In the genomic region with DNA sequence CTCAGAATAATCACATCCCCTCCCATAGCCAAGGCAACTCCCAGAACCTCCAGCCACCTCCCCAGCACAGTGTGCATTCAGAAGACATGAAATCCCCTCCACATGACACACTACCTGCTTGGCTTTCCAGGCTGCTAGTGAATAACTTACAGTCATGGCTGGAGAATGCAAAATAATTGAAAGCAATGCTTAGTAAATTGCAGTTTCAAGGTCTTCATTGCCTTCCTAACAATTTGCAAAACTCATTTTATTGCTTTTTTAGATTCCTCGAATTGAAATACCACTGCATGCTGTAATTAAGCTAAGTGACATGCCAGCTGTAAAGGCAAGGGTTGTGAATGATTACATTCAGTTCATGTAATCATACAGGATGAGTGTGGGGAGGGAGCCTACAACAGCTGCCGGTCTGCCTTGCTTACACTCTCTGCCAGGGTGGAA, we compare ENCODE assay signal across 24 cellular contexts. TPM values are rescaled to one million over a fixed set of nuclear protein-coding genes. Genes with fewer than 3 reads are reported as not detected.
DNase-seq lines count a peak whose midpoint lies in the region; ATAC-seq, FAIRE-seq and TF ChIP-seq lines count a peak whose summit lies in the region.
"Had no signal": no experiment of that assay in that cellular context is flagged by ENCODE, and none has a peak within 500 bp of the region (broad histone marks: within the 10 kb centered on the region; RNA-seq: fewer than 3 reads in every experiment).

No MANE protein-coding gene starts in this region.

- no peak overlapping the region for H3K27ac ChIP-seq in astrocyte (ENCODE audit: low read depth, low read length)
- peak overlapping the region; percentile 22 to 62 (median 51) for H3K27ac ChIP-seq in transverse colon
- H3K27ac ChIP-seq in HepG2 (ENCODE audit: extremely low read length, insufficient read depth, low read length) = no peak overlapping the region
- H3K27ac ChIP-seq: body of pancreas, esophagus muscularis mucosa, upper lobe of right lung had no signal

- H4K20me1 ChIP-seq in astrocyte (ENCODE audit: insufficient read depth, low read length) = no peaks in the 10 kb centered on the region
- H4K20me1 ChIP-seq in HepG2 (ENCODE audit: insufficient read depth, low read length) = no peaks in the 10 kb centered on the region

- H3K27ac Mint-ChIP-seq in astrocyte (ENCODE audit: unreplicated experiment) = no peak overlapping the region
- H3K27ac Mint-ChIP-seq: activated naive CD4-positive, alpha-beta T cell treated with anti-CD3 and anti-CD28 coated beads, Interleukin-2, amount 10 ng/mL, durations not matched to agents 7 days and 5 days; dendritic cell treated with granulocyte-macrophage colony-stimulating factor and Interleukin-4, amounts not matched to agents 40 ng/mL and 50 ng/mL, for 4 days; memory B cell; T-helper 2 cell treated with Interferon-gamma antibody and Interleukin-4, amounts not matched to agents 5 μg/mL and 100 μg/mL, for 36 hours had no signal

- peaks cover 5% of the 10 kb centered on the region for H3K36me3 Mint-ChIP-seq in astrocyte (ENCODE audit: low read depth, unreplicated experiment)
- H3K36me3 Mint-ChIP-seq: activated naive CD4-positive, alpha-beta T cell treated with anti-CD3 and anti-CD28 coated beads, Interleukin-2, amount 10 ng/mL, durations not matched to agents 7 days and 5 days had no signal

- H3K9me3 Mint-ChIP-seq in astrocyte (ENCODE audit: unreplicated experiment) = peaks cover 13% of the 10 kb centered on the region
- H3K9me3 Mint-ChIP-seq: activated naive CD4-positive, alpha-beta T cell treated with anti-CD3 and anti-CD28 coated beads, Interleukin-2, amount 10 ng/mL, durations not matched to agents 7 days and 5 days; dendritic cell treated with granulocyte-macrophage colony-stimulating factor and Interleukin-4, amounts not matched to agents 40 ng/mL and 50 ng/mL, for 4 days; memory B cell; T-helper 2 cell treated with Interferon-gamma antibody and Interleukin-4, amounts not matched to agents 5 μg/mL and 100 μg/mL, for 36 hours had no signal

- no peak for TF ChIP-seq CTCF in astrocyte (IDR thresholded peaks at IDR 0.05; ENCODE audit: insufficient read depth, low read depth, low read length)
- TF ChIP-seq CTCF in transverse colon (IDR thresholded peaks at IDR 0.05) = no peak
- no peak for TF ChIP-seq CTCF in HepG2 (CRISPR knock-in tag; IDR thresholded peaks at IDR 0.05)

- POLR2A ChIA-PET in HepG2 (lab: Yijun Ruan, JAX) = no interaction called here

- no peak for ATAC-seq in HepG2
- ATAC-seq: body of pancreas; stimulated activated naive CD8-positive, alpha-beta T cell treated with anti-CD3 and anti-CD28 coated beads, Interleukin-15, Interleukin-2, amounts not matched to agents 100 U/mL and 50 U/mL, for 24 hours had no signal

- H3K79me2 ChIP-seq in astrocyte (ENCODE audit: insufficient read depth, low read length) = no peaks in the 10 kb centered on the region
- H3K79me2 ChIP-seq in HepG2 (ENCODE audit: insufficient read depth, low read length) = no peaks in the 10 kb centered on the region

- TF ChIP-seq EP300 in transverse colon (IDR thresholded peaks at IDR 0.05; ENCODE audit: low read depth) (no peak), HepG2 (IDR thresholded peaks at IDR 0.05; ENCODE audit: low read depth in 2 of 2, low read length in 2 of 2) (no peak), HepG2 (CRISPR knock-in tag; IDR thresholded peaks at IDR 0.05; ENCODE audit: borderline replicate concordance) (no peak)

- H3K27me3 Mint-ChIP-seq in astrocyte (ENCODE audit: low read depth, unreplicated experiment) = peaks cover 87% of the 10 kb centered on the region

- H3K4me2 ChIP-seq in astrocyte (ENCODE audit: low read length) (no peak overlapping the region), HepG2 (ENCODE audit: low read depth, low read length) (no peak overlapping the region)

- intact Hi-C loops in transverse colon (cut with DNase I; ENCODE audit: low total_unique reads) = no loop called here
- intact Hi-C loops in HepG2 (cut with micrococcal nuclease; ENCODE audit: unreplicated experiment) = no loop called here

- peaks cover 4% of the 10 kb centered on the region for H3K4me1 ChIP-seq in astrocyte (ENCODE audit: insufficient read depth, low read length)
- H3K4me1 ChIP-seq in transverse colon = peaks cover 0 to 66% (median 31%) of the 10 kb centered on the region in 4 donors
- no peaks in the 10 kb centered on the region for H3K4me1 ChIP-seq in HepG2 (ENCODE audit: insufficient read depth, low read length)

- no TSS peak for BruUV-seq in HepG2 (replicated peaks; lab: Mats Ljungman, UMichigan)

- in situ Hi-C loops in transverse colon (cut with MboI; ENCODE audit: low pct_ligation_motif_present in 1 of 4, low pct_unique_long_range_greater_than_20kb in 1 of 4, low sequenced_read_pairs in 3 of 4) (no loop called here), HepG2 (cut with HindIII; ENCODE audit: extremely low pct_ligation_motif_present, low pct_unique_long_range_greater_than_20kb) (no loop called here)

- peak; percentile 14 for DNase-seq in NCI-H2196 treated with DMSO at 0.1 percent for 48 hours (lab: John Stamatoyannopoulos, UW; ENCODE audit: unreplicated experiment)
- DNase-seq in NCI-H2196 (lab: John Stamatoyannopoulos, UW; ENCODE audit: unreplicated experiment) = no peak
- no peak for DNase-seq in HTR-8/SVneo (ENCODE audit: insufficient read length, low spot score)
- DNase-seq in astrocyte (ENCODE audit: low read depth) = no peak
- no peak for DNase-seq in transverse colon
- no peak for DNase-seq in HepG2 (ENCODE audit: low spot score)
- DNase-seq in HT-29 (ENCODE audit: low spot score) = no peak
- no peak for DNase-seq in activated CD4-positive, alpha-beta T cell treated with anti-CD3 and anti-CD28 coated beads for 1 hour
- DNase-seq: activated CD4-positive, alpha-beta T cell treated with anti-CD3 and anti-CD28 coated beads for 4 hours; activated naive CD4-positive, alpha-beta T cell treated with anti-CD3 and anti-CD28 coated beads, Interleukin-2, amount 10 ng/mL, durations not matched to agents 7 days and 5 days; head of caudate nucleus; NCI-H2171 treated with DMSO at 0.1 percent for 48 hours; SHP77 treated with DMSO at 0.1 percent for 48 hours; stimulated activated CD4-positive, alpha-beta T cell treated with anti-CD3 and anti-CD28 coated beads, Interleukin-15, amount 100 ng/mL, for 24 hours; stimulated activated naive CD8-positive, alpha-beta T cell treated with anti-CD3 and anti-CD28 coated beads, Interleukin-15, Interleukin-2, amounts not matched to agents 100 U/mL and 50 U/mL, for 24 hours; upper lobe of right lung had no signal

- H2AFZ ChIP-seq in astrocyte (ENCODE audit: low read depth, low read length) (no peak overlapping the region), HepG2 (ENCODE audit: low read length) (no peak overlapping the region)

- H3K36me3 ChIP-seq in astrocyte (ENCODE audit: insufficient read depth, low read length) (no peaks in the 10 kb centered on the region), transverse colon (no peaks in the 10 kb centered on the region), HepG2 (replicated peaks in 1 of 2; ENCODE audit: control insufficient read depth in 1 of 2, insufficient read depth in 2 of 2, low read length in 2 of 2) (no peaks in the 10 kb centered on the region)
- H3K36me3 ChIP-seq: esophagus muscularis mucosa, HAP-1, upper lobe of right lung had no signal

- H3K4me1 Mint-ChIP-seq in astrocyte (ENCODE audit: low read depth, unreplicated experiment) = peaks cover 3% of the 10 kb centered on the region
- H3K4me1 Mint-ChIP-seq: activated naive CD4-positive, alpha-beta T cell treated with anti-CD3 and anti-CD28 coated beads, Interleukin-2, amount 10 ng/mL, durations not matched to agents 7 days and 5 days had no signal

- WGBS in transverse colon (ENCODE audit: low coverage in 1 of 2), 2 donors = 0 to 25% methylated on average over 1 to 2 of the region's 2 CpGs
- 0% methylated on average over 2 of the region's 2 CpGs for WGBS in HepG2 (ENCODE audit: low lambda C conversion rate)

- peaks cover 6% of the 10 kb centered on the region for H3K9me3 ChIP-seq in astrocyte (ENCODE audit: insufficient read depth, low read depth, low read length)
- H3K9me3 ChIP-seq in transverse colon = no peaks in the 10 kb centered on the region
- H3K9me3 ChIP-seq in HepG2 (ENCODE audit: low read length) = no peaks in the 10 kb centered on the region
- H3K9me3 ChIP-seq: body of pancreas, esophagus muscularis mucosa, HAP-1, upper lobe of right lung had no signal

- no peak overlapping the region for H3K4me3 Mint-ChIP-seq in astrocyte (ENCODE audit: unreplicated experiment)
- H3K4me3 Mint-ChIP-seq: activated naive CD4-positive, alpha-beta T cell treated with anti-CD3 and anti-CD28 coated beads, Interleukin-2, amount 10 ng/mL, durations not matched to agents 7 days and 5 days; dendritic cell treated with granulocyte-macrophage colony-stimulating factor and Interleukin-4, amounts not matched to agents 40 ng/mL and 50 ng/mL, for 4 days; memory B cell; T-helper 2 cell treated with Interferon-gamma antibody and Interleukin-4, amounts not matched to agents 5 μg/mL and 100 μg/mL, for 36 hours had no signal

- no peak for TF ChIP-seq RAD21 in HepG2 (CRISPR knock-in tag; IDR thresholded peaks at IDR 0.05)

- H3K27me3 ChIP-seq in astrocyte (ENCODE audit: insufficient read depth, low read length) = peaks cover 80% of the 10 kb centered on the region
- H3K27me3 ChIP-seq in transverse colon = peaks cover 87% of the 10 kb centered on the region
- H3K27me3 ChIP-seq in HepG2 (ENCODE audit: control insufficient read depth in 1 of 2, insufficient read depth in 2 of 2, low read length in 2 of 2) = peaks cover 24 to 68% of the 10 kb centered on the region in 2 experiments

- FAIRE-seq in HTR-8/SVneo (lab: Jason Lieb, UNC) (peak; percentile 76), astrocyte (lab: Jason Lieb, UNC) (peak; percentile 41), HepG2 (lab: Jason Lieb, UNC) (no peak)

- CTCF ChIA-PET in HepG2 (lab: Yijun Ruan, JAX; ENCODE audit: low intra/inter-chr PET ratio, low total read pairs) = no interaction called here

- TF ChIP-seq POLR2A in transverse colon (IDR thresholded peaks at IDR 0.05) (no peak), HepG2 (IDR thresholded peaks at IDR 0.05; ENCODE audit: insufficient read depth in 1 of 2, low read depth in 2 of 2, low read length in 2 of 2) (no peak)

- H3K4me3 ChIP-seq in astrocyte (ENCODE audit: insufficient read depth, low read depth, low read length) (no peak overlapping the region), transverse colon (no peak overlapping the region), HepG2 (replicated peaks in 1 of 3; ENCODE audit: insufficient read depth in 1 of 3, low read depth in 2 of 3, low read length in 3 of 3) (no peak overlapping the region)
- H3K4me3 ChIP-seq: body of pancreas, esophagus muscularis mucosa, HAP-1, upper lobe of right lung had no signal

- H3K9ac ChIP-seq in astrocyte (ENCODE audit: low read length) (no peak overlapping the region), HepG2 (ENCODE audit: insufficient read depth, low read depth, low read length) (no peak overlapping the region)

RNA-seq across cellular contexts. Expression of gene HOXB13, which starts 29.0 kb away (rescaled TPM):
- total RNA-seq in astrocyte = not detected in 2 replicates
- total RNA-seq in transverse colon = 1 to 10 TPM; 1.2 to 5.7 (median 3.5) TPM
- not detected in 2 replicates for total RNA-seq in HepG2 (2016; rRNA removed; fragmentation: Illumina TruSeq; extraction: Trizol)
- total RNA-seq in HepG2 (2016; cell fraction: cytosol; rRNA removed; fragmentation: Illumina TruSeq; extraction: Trizol; ENCODE audit: low read depth) = not detected in 2 replicates
- total RNA-seq in HepG2 (2016; cell fraction: insoluble cytoplasmic fraction; rRNA removed; fragmentation: Illumina TruSeq; extraction: Trizol) = not detected in 2 replicates
- not detected in 2 replicates for total RNA-seq in HepG2 (2016; cell fraction: membrane; rRNA removed; fragmentation: Illumina TruSeq; extraction: Trizol)
- not detected in 2 replicates for total RNA-seq in HepG2 (2016; cell fraction: nucleus; rRNA removed; fragmentation: Illumina TruSeq; extraction: Trizol)
- not detected in 2 replicates for polyA plus RNA-seq in HepG2 (2011; rRNA removed)
- polyA plus RNA-seq in HepG2 (2011; cell fraction: cytosol; rRNA removed) = not detected in 2 replicates
- not detected in 2 replicates for polyA plus RNA-seq in HepG2 (2011; cell fraction: nucleus; rRNA removed)
- not detected in 2 replicates for polyA plus RNA-seq in HepG2 (2012)
- polyA plus RNA-seq in HepG2 (2016; cell fraction: cytosol; fragmentation: Illumina TruSeq; extraction: Trizol; ENCODE audit: low read depth) = not detected in 2 replicates
- polyA plus RNA-seq in HepG2 (2016; cell fraction: insoluble cytoplasmic fraction; fragmentation: Illumina TruSeq; extraction: Trizol; ENCODE audit: low read depth) = not detected in 2 replicates
- not detected in 2 replicates for polyA plus RNA-seq in HepG2 (2016; cell fraction: membrane; fragmentation: Illumina TruSeq; extraction: Trizol; ENCODE audit: low read depth)
- polyA plus RNA-seq in HepG2 (2016; cell fraction: nucleus; fragmentation: Illumina TruSeq; extraction: Trizol; ENCODE audit: insufficient read depth, low read depth) = not detected in 2 replicates
- polyA minus RNA-seq in HepG2 (2011; rRNA and poly(A)+ RNA removed; ENCODE audit: low replicate concordance) = 0.82 TPM in 1 of 2 replicates, not detected in the other
- polyA minus RNA-seq in HepG2 (2011; cell fraction: cytosol; rRNA and poly(A)+ RNA removed) = not detected in 2 replicates
- polyA minus RNA-seq in HepG2 (2011; cell fraction: nucleus; rRNA and poly(A)+ RNA removed) = not detected in 2 replicates
- 3.5 and 5.3 TPM in 2 replicates for total RNA-seq in HT-29 (2014; rRNA removed; shearing (Covaris generic))
- total RNA-seq: body of pancreas, esophagus muscularis mucosa, upper lobe of right lung had no signal
- polyA plus RNA-seq: IgD-negative memory B cell, neural cell had no signal

RNA-seq across cellular contexts. Expression of gene PRAC2, which starts 34.6 kb away (rescaled TPM):
- total RNA-seq in astrocyte (not detected in 2 replicates), transverse colon (1 to 10 TPM in 1 of 4 donors, not detected in 3; 4.1 TPM), HepG2 (2016; rRNA removed; fragmentation: Illumina TruSeq; extraction: Trizol) (not detected in 2 replicates)
- total RNA-seq in HepG2 (2016; cell fraction: cytosol; rRNA removed; fragmentation: Illumina TruSeq; extraction: Trizol; ENCODE audit: low read depth) = not detected in 2 replicates
- total RNA-seq in HepG2 (2016; cell fraction: insoluble cytoplasmic fraction; rRNA removed; fragmentation: Illumina TruSeq; extraction: Trizol) = not detected in 2 replicates
- total RNA-seq in HepG2 (2016; cell fraction: membrane; rRNA removed; fragmentation: Illumina TruSeq; extraction: Trizol) = not detected in 2 replicates
- total RNA-seq in HepG2 (2016; cell fraction: nucleus; rRNA removed; fragmentation: Illumina TruSeq; extraction: Trizol) = not detected in 2 replicates
- polyA plus RNA-seq in HepG2 (2011; rRNA removed) = not detected in 2 replicates
- polyA plus RNA-seq in HepG2 (2011; cell fraction: cytosol; rRNA removed) = not detected in 2 replicates
- not detected in 2 replicates for polyA plus RNA-seq in HepG2 (2011; cell fraction: nucleus; rRNA removed)
- polyA plus RNA-seq in HepG2 (2012) = not detected in 2 replicates
- polyA plus RNA-seq in HepG2 (2016; cell fraction: cytosol; fragmentation: Illumina TruSeq; extraction: Trizol; ENCODE audit: low read depth) = not detected in 2 replicates
- polyA plus RNA-seq in HepG2 (2016; cell fraction: insoluble cytoplasmic fraction; fragmentation: Illumina TruSeq; extraction: Trizol; ENCODE audit: low read depth) = not detected in 2 replicates
- not detected in 2 replicates for polyA plus RNA-seq in HepG2 (2016; cell fraction: membrane; fragmentation: Illumina TruSeq; extraction: Trizol; ENCODE audit: low read depth)
- not detected in 2 replicates for polyA plus RNA-seq in HepG2 (2016; cell fraction: nucleus; fragmentation: Illumina TruSeq; extraction: Trizol; ENCODE audit: insufficient read depth, low read depth)
- polyA minus RNA-seq in HepG2 (2011; rRNA and poly(A)+ RNA removed; ENCODE audit: low replicate concordance) = not detected in 2 replicates
- polyA minus RNA-seq in HepG2 (2011; cell fraction: cytosol; rRNA and poly(A)+ RNA removed) = not detected in 2 replicates
- polyA minus RNA-seq in HepG2 (2011; cell fraction: nucleus; rRNA and poly(A)+ RNA removed) = not detected in 2 replicates
- 0.76 TPM in 1 of 2 replicates, not detected in the other for total RNA-seq in HT-29 (2014; rRNA removed; shearing (Covaris generic))
- total RNA-seq: body of pancreas, esophagus muscularis mucosa, upper lobe of right lung had no signal
- polyA plus RNA-seq: IgD-negative memory B cell, neural cell had no signal

RNA-seq across cellular contexts. Expression of gene PRAC1, which starts 35.2 kb away (rescaled TPM):
- total RNA-seq in astrocyte (not detected in 2 replicates), transverse colon (1 to 10 TPM in 1 of 4 donors, not detected in 3; 4.4 TPM), HepG2 (2016; rRNA removed; fragmentation: Illumina TruSeq; extraction: Trizol) (not detected in 2 replicates)
- not detected in 2 replicates for total RNA-seq in HepG2 (2016; cell fraction: cytosol; rRNA removed; fragmentation: Illumina TruSeq; extraction: Trizol; ENCODE audit: low read depth)
- not detected in 2 replicates for total RNA-seq in HepG2 (2016; cell fraction: insoluble cytoplasmic fraction; rRNA removed; fragmentation: Illumina TruSeq; extraction: Trizol)
- total RNA-seq in HepG2 (2016; cell fraction: membrane; rRNA removed; fragmentation: Illumina TruSeq; extraction: Trizol) = not detected in 2 replicates
- total RNA-seq in HepG2 (2016; cell fraction: nucleus; rRNA removed; fragmentation: Illumina TruSeq; extraction: Trizol) = not detected in 2 replicates
- polyA plus RNA-seq in HepG2 (2011; rRNA removed) = not detected in 2 replicates
- polyA plus RNA-seq in HepG2 (2011; cell fraction: cytosol; rRNA removed) = not detected in 2 replicates
- not detected in 2 replicates for polyA plus RNA-seq in HepG2 (2011; cell fraction: nucleus; rRNA removed)
- not detected in 2 replicates for polyA plus RNA-seq in HepG2 (2012)
- polyA plus RNA-seq in HepG2 (2016; cell fraction: cytosol; fragmentation: Illumina TruSeq; extraction: Trizol; ENCODE audit: low read depth) = not detected in 2 replicates
- polyA plus RNA-seq in HepG2 (2016; cell fraction: insoluble cytoplasmic fraction; fragmentation: Illumina TruSeq; extraction: Trizol; ENCODE audit: low read depth) = not detected in 2 replicates
- polyA plus RNA-seq in HepG2 (2016; cell fraction: membrane; fragmentation: Illumina TruSeq; extraction: Trizol; ENCODE audit: low read depth) = not detected in 2 replicates
- polyA plus RNA-seq in HepG2 (2016; cell fraction: nucleus; fragmentation: Illumina TruSeq; extraction: Trizol; ENCODE audit: insufficient read depth, low read depth) = not detected in 2 replicates
- not detected in 2 replicates for polyA minus RNA-seq in HepG2 (2011; rRNA and poly(A)+ RNA removed; ENCODE audit: low replicate concordance)
- not detected in 2 replicates for polyA minus RNA-seq in HepG2 (2011; cell fraction: cytosol; rRNA and poly(A)+ RNA removed)
- not detected in 2 replicates for polyA minus RNA-seq in HepG2 (2011; cell fraction: nucleus; rRNA and poly(A)+ RNA removed)
- not detected in 2 replicates for total RNA-seq in HT-29 (2014; rRNA removed; shearing (Covaris generic))
- total RNA-seq: body of pancreas, esophagus muscularis mucosa, upper lobe of right lung had no signal
- polyA plus RNA-seq: IgD-negative memory B cell, neural cell had no signal

RNA-seq across cellular contexts. Expression of gene TTLL6, which starts 59.5 kb away (rescaled TPM):
- total RNA-seq in astrocyte = not detected in 2 replicates
- total RNA-seq in transverse colon = 10 to 100 TPM in 1 of 4 donors, 1 to 10 TPM in 3; 4.9 to 24.9 (median 7.3) TPM
- total RNA-seq in HepG2 (2016; rRNA removed; fragmentation: Illumina TruSeq; extraction: Trizol) = 0.04 TPM in 1 of 2 replicates, not detected in the other
- not detected in 2 replicates for total RNA-seq in HepG2 (2016; cell fraction: cytosol; rRNA removed; fragmentation: Illumina TruSeq; extraction: Trizol; ENCODE audit: low read depth)
- total RNA-seq in HepG2 (2016; cell fraction: insoluble cytoplasmic fraction; rRNA removed; fragmentation: Illumina TruSeq; extraction: Trizol) = 0.09 TPM in 1 of 2 replicates, not detected in the other
- 0.12 TPM in 1 of 2 replicates, not detected in the other for total RNA-seq in HepG2 (2016; cell fraction: membrane; rRNA removed; fragmentation: Illumina TruSeq; extraction: Trizol)
- total RNA-seq in HepG2 (2016; cell fraction: nucleus; rRNA removed; fragmentation: Illumina TruSeq; extraction: Trizol) = not detected in 2 replicates
- polyA plus RNA-seq in HepG2 (2011; rRNA removed) = 0.08 and 0.25 TPM in 2 replicates
- polyA plus RNA-seq in HepG2 (2011; cell fraction: cytosol; rRNA removed) = 0.05 and 0.14 TPM in 2 replicates
- polyA plus RNA-seq in HepG2 (2011; cell fraction: nucleus; rRNA removed) = 0.23 and 0.45 TPM in 2 replicates
- 0.19 and 0.25 TPM in 2 replicates for polyA plus RNA-seq in HepG2 (2012)
- 0.07 TPM in 1 of 2 replicates, not detected in the other for polyA plus RNA-seq in HepG2 (2016; cell fraction: cytosol; fragmentation: Illumina TruSeq; extraction: Trizol; ENCODE audit: low read depth)
- polyA plus RNA-seq in HepG2 (2016; cell fraction: insoluble cytoplasmic fraction; fragmentation: Illumina TruSeq; extraction: Trizol; ENCODE audit: low read depth) = not detected in 2 replicates
- polyA plus RNA-seq in HepG2 (2016; cell fraction: membrane; fragmentation: Illumina TruSeq; extraction: Trizol; ENCODE audit: low read depth) = not detected in 2 replicates
- polyA plus RNA-seq in HepG2 (2016; cell fraction: nucleus; fragmentation: Illumina TruSeq; extraction: Trizol; ENCODE audit: insufficient read depth, low read depth) = not detected in 2 replicates
- 0.16 and 0.40 TPM in 2 replicates for polyA minus RNA-seq in HepG2 (2011; rRNA and poly(A)+ RNA removed; ENCODE audit: low replicate concordance)
- polyA minus RNA-seq in HepG2 (2011; cell fraction: cytosol; rRNA and poly(A)+ RNA removed) = not detected in 2 replicates
- 0.26 and 1.1 TPM in 2 replicates for polyA minus RNA-seq in HepG2 (2011; cell fraction: nucleus; rRNA and poly(A)+ RNA removed)
- total RNA-seq in HT-29 (2014; rRNA removed; shearing (Covaris generic)) = 0.05 and 0.36 TPM in 2 replicates
- polyA plus RNA-seq: IgD-negative memory B cell, neural cell had no signal

Comparison
In these comparisons a context has a peak if more than half of its experiments do, and no peak if none do; other contexts are left out.
1. H3K27ac ChIP-seq: peak in transverse colon (4 of 4); none in astrocyte (single experiment) and HepG2 (single experiment).